Comparison of ENCODE assay signal across 8 cellular contexts in the genomic region with DNA sequence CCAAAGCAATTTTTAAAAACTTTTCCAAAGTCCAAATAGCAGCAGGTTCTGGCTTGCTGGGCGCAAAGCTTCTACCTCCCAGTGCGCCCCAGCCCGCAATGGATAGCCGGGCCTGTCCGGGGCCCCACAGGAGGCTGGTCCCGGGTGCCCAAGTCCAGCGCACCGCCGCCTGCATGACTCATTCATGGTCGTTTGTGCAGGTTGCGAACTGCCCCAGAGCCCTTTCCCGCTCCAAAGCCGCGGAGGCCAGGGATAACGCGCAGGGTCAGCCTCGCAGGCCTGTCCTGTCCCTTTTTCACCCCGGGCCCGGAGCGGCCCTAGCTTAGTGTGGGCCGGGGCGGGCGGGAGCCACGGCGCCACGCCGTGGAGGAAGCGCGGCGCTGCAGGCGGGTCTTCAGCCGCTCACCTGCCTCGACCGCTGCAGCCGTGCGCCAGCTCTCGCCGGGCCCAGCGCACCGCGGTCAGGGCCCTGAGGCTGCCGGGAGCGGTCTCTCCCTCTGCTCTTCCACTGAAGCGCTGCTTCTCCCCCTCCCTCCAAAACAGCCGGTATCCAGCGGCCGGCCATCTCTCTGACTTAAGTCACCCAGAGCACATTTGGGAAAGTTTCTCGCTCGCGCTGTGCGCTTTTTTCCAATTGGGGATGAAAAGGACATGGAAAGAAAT. TPM values are rescaled to one million over a fixed set of nuclear protein-coding genes. Genes with fewer than 3 reads are reported as not detected.
DNase-seq lines count a peak whose midpoint lies in the region; ATAC-seq and TF ChIP-seq lines count a peak whose summit lies in the region.

No MANE protein-coding gene starts in this region.

- ATAC-seq in GM21360 (IDR thresholded peaks at IDR 0.05; ENCODE audit: unreplicated experiment), result peak; percentile 34
- peak; percentile 65 to 86 (median 80) for ATAC-seq in heart right ventricle

- intact Hi-C loops in adrenal gland (cut with DNase I), result loop anchor here in 1 of 2 donors (5.0 kb wide), 1 partner anchor 206 kb away; no protein-coding TSS in a partner anchor
- intact Hi-C loops in heart right ventricle (cut with DNase I), result loop anchor here in 9 of 10 donors (1.0 to 10.0 kb wide), 17 partner anchors 55 to 383 kb away; no protein-coding TSS in a partner anchor
- intact Hi-C loops in posterior cingulate gyrus (cut with DNase I), result loop anchor here (1.0 to 10.0 kb wide), 6 partner anchors 13 to 376 kb away; no protein-coding TSS in a partner anchor

- WGBS in adrenal gland, 4 donors, result 1 to 10% (median 3%) methylated on average over 15 to 51 of the region's 51 CpGs
- WGBS in heart right ventricle, 2 donors, result 1% methylated on average over 46 to 51 of the region's 51 CpGs

- TF ChIP-seq POLR2A in adrenal gland (IDR thresholded peaks at IDR 0.05), result no peak

- H3K36me3 ChIP-seq in adrenal gland (replicated peaks in 1 of 2), result no peaks in the 10 kb centered on the region
- peaks cover 0 to 3% (median 0%) of the 10 kb centered on the region in 9 donors for H3K36me3 ChIP-seq in heart right ventricle

- TF ChIP-seq CTCF in HL-60 (IDR thresholded peaks at IDR 0.05; ENCODE audit: insufficient read depth, low read length), result peak; percentile 43
- peak; percentile 49 to 87 (median 66) for TF ChIP-seq CTCF in adrenal gland (IDR thresholded peaks at IDR 0.05)
- peak; percentile 75 to 98 (median 92) for TF ChIP-seq CTCF in heart right ventricle (IDR thresholded peaks at IDR 0.05)

- DNase-seq in DMS153 treated with DMSO at 0.1 percent for 48 hours (lab: John Stamatoyannopoulos, UW; ENCODE audit: unreplicated experiment) (peak; percentile 27), HL-60 (ENCODE audit: low read depth in 1 of 2, low spot score in 1 of 2) (peak in 1 of 2 experiments; percentile 45), SK-MEL-5 (ENCODE audit: low read depth, low spot score) (peak; percentile 67), adrenal gland (peak; percentile 67 to 79 (median 71)), heart right ventricle (peak; percentile 68 to 77), posterior cingulate gyrus (peak in 7 of 10 donors; percentile 30 to 92 (median 71)), putamen (ENCODE audit: low spot score) (no peak)

- H3K4me1 ChIP-seq in adrenal gland (replicated peaks in 1 of 2) (peaks cover 31 to 32% of the 10 kb centered on the region in 2 donors), heart right ventricle (peaks cover 2 to 49% (median 44%) of the 10 kb centered on the region in 9 donors)

- H3K27me3 ChIP-seq in HL-60 (ENCODE audit: insufficient read depth, poor library complexity, severe bottlenecking) (peaks cover 43% of the 10 kb centered on the region), adrenal gland (peaks cover 28% of the 10 kb centered on the region), heart right ventricle (peaks cover 0 to 75% (median 47%) of the 10 kb centered on the region in 7 donors)

- H3K9me3 ChIP-seq in adrenal gland (replicated peaks in 1 of 3) (no peaks in the 10 kb centered on the region), heart right ventricle (no peaks in the 10 kb centered on the region)

- in situ Hi-C loops in SK-MEL-5 (cut with HindIII; ENCODE audit: low pct_unique_long_range_greater_than_20kb, low sequenced_read_pairs), result no loop called here

- peak overlapping the region; percentile 62 for H3K4me3 ChIP-seq in HL-60 (replicated peaks; ENCODE audit: insufficient read depth, low read length)
- H3K4me3 ChIP-seq in adrenal gland, result peak overlapping the region in 2 of 4 donors; percentile 59 to 76
- H3K4me3 ChIP-seq in heart right ventricle, result peak overlapping the region; percentile 54 to 94 (median 74)

- H3K27ac ChIP-seq in HL-60 (replicated peaks) (no peak overlapping the region), adrenal gland (peak overlapping the region in 2 of 5 donors; percentile 90 to 94), heart right ventricle (peak overlapping the region in 9 of 10 donors; percentile 79 to 93 (median 82))

RNA-seq across cellular contexts. Expression of gene EGR2, which starts 1.7 kb away (rescaled TPM):
- 0.63 and 0.75 TPM in 2 replicates for total RNA-seq in SK-MEL-5 (2014; rRNA removed; shearing (Covaris generic))
- polyA plus RNA-seq in SK-MEL-5 (2015; cell fraction: cytosol; rRNA removed), result 1.7 and 1.9 TPM in 2 replicates
- polyA plus RNA-seq in SK-MEL-5 (2015; cell fraction: nucleus; rRNA removed), result 0.80 TPM in 1 of 2 replicates, not detected in the other
- total RNA-seq in adrenal gland (1 to 10 TPM in 4 of 8 donors, under 1 TPM in 4; 0.24 to 6.8 (median 0.84) TPM), heart right ventricle (10 to 100 TPM in 1 of 10 donors, 1 to 10 TPM in 7, under 1 TPM in 2; 0.49 to 19.3 (median 3.6) TPM)
- polyA plus RNA-seq in adrenal gland (1 to 10 TPM; 1.8 to 4.2 (median 2.3) TPM), heart right ventricle (1 to 10 TPM in 1 of 2 donors, under 1 TPM in 1; 0.99 to 2.2 TPM)

RNA-seq across cellular contexts. Expression of gene ADO, which starts 13.4 kb away (rescaled TPM):
- total RNA-seq in SK-MEL-5 (2014; rRNA removed; shearing (Covaris generic)), result 29.3 and 32.8 TPM in 2 replicates
- 28.5 and 31.4 TPM in 2 replicates for polyA plus RNA-seq in SK-MEL-5 (2015; cell fraction: cytosol; rRNA removed)
- 17.6 and 22.7 TPM in 2 replicates for polyA plus RNA-seq in SK-MEL-5 (2015; cell fraction: nucleus; rRNA removed)
- total RNA-seq in adrenal gland, result 10 to 100 TPM; 18.8 to 27.2 (median 23.7) TPM
- polyA plus RNA-seq in adrenal gland, result 10 to 100 TPM in 1 of 3 donors, 1 to 10 TPM in 2; 5.3 to 24.9 (median 5.6) TPM
- total RNA-seq in heart right ventricle, result 10 to 100 TPM; 14.9 to 21.0 (median 17.5) TPM
- 10 to 100 TPM in 1 of 2 donors, 1 to 10 TPM in 1; 5.1 to 14.6 TPM for polyA plus RNA-seq in heart right ventricle
